15 cellular contexts compared by ENCODE assay signal in the genomic region with DNA sequence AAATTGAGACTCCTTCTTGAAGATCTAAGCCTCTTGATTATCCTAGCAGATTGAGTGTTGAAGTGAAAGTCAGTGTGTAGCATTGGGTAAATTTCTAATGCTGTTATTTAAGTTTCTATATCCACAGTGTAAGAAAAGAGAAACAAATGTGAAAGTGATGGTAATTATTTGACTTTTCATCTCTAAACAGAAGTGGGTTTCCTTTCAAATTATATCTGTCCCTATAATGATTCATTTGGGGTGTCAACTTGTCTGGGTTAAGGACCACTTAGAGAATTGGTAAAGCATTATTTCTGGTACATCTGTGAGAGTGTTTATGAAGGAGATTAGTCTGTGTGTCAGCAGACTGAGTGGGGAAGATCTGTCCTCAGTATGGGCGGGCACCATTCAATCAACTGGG.
DNase-seq lines count a peak whose midpoint lies in the region; ATAC-seq and TF ChIP-seq lines count a peak whose summit lies in the region.
"Had no signal": no experiment of that assay in that cellular context is flagged by ENCODE, and none has a peak within 500 bp of the region (broad histone marks: within the 10 kb centered on the region; RNA-seq: fewer than 3 reads in every experiment).

No MANE protein-coding gene starts in this region.

- no peaks in the 10 kb centered on the region for H3K27me3 ChIP-seq in stomach
- H3K27me3 ChIP-seq: right atrium auricular region, vagina had no signal

- intact Hi-C loops in stomach (cut with DNase I; ENCODE audit: low total_unique reads) = no loop called here

- H3K9me3 ChIP-seq in stomach = no peaks in the 10 kb centered on the region
- H3K9me3 ChIP-seq: right atrium auricular region, vagina had no signal

- no peak for TF ChIP-seq POLR2A in GM18505 (IDR thresholded peaks at IDR 0.05; ENCODE audit: borderline replicate concordance, extremely low read depth, insufficient read depth, insufficient read length)
- TF ChIP-seq POLR2A in stomach (IDR thresholded peaks at IDR 0.05) = no peak

- H3K4me1 ChIP-seq in stomach = no peaks in the 10 kb centered on the region
- H3K4me1 ChIP-seq: vagina had no signal

- TF ChIP-seq EP300 in stomach (IDR thresholded peaks at IDR 0.05) = no peak

- H3K4me3 ChIP-seq in stomach = no peak overlapping the region
- H3K4me3 ChIP-seq: lung, right atrium auricular region, vagina had no signal

- WGBS in stomach, 5 donors = 72 to 93% (median 91%) methylated on average over 1 of the region's 1 CpG

- DNase-seq in activated effector memory CD4-positive, alpha-beta T cell treated with Interleukin-2 at 50 U/mL for 16 hours = no peak
- DNase-seq in AML-193 (lab: John Stamatoyannopoulos, UW) = no peak
- no peak for DNase-seq in stomach
- DNase-seq: DMS79 treated with DMSO at 0.1 percent for 48 hours, GOT3, NCI-H1105 treated with DMSO at 0.1 percent for 48 hours, nephron progenitor cell had no signal

- no peaks in the 10 kb centered on the region for H3K36me3 ChIP-seq in stomach
- H3K36me3 ChIP-seq: right atrium auricular region, vagina had no signal

- no peak for TF ChIP-seq CTCF in stomach (IDR thresholded peaks at IDR 0.05)

- peak; percentile 41 for ATAC-seq in GM18505 (IDR thresholded peaks at IDR 0.05; ENCODE audit: unreplicated experiment)
- ATAC-seq in GM19452 (IDR thresholded peaks at IDR 0.05; ENCODE audit: unreplicated experiment) = peak; percentile 61
- ATAC-seq in HG02798 (IDR thresholded peaks at IDR 0.05; ENCODE audit: poor library complexity, unreplicated experiment) = peak; percentile 46
- peak; percentile 47 for ATAC-seq in HG03571 (IDR thresholded peaks at IDR 0.05; ENCODE audit: unreplicated experiment)
- no peak for ATAC-seq in SK-N-SH treated with all-trans-retinoic acid at 6 μM for 48 hours

- H3K27ac ChIP-seq in stomach = no peak overlapping the region
- H3K27ac ChIP-seq: right atrium auricular region, vagina had no signal

TF ChIP-seq in SK-N-SH treated with all-trans-retinoic acid at 6 μM for 48 hours, 23 proteins besides CTCF, POLR2A, EP300 and RAD21:
- TF ChIP-seq, protein P1, sequence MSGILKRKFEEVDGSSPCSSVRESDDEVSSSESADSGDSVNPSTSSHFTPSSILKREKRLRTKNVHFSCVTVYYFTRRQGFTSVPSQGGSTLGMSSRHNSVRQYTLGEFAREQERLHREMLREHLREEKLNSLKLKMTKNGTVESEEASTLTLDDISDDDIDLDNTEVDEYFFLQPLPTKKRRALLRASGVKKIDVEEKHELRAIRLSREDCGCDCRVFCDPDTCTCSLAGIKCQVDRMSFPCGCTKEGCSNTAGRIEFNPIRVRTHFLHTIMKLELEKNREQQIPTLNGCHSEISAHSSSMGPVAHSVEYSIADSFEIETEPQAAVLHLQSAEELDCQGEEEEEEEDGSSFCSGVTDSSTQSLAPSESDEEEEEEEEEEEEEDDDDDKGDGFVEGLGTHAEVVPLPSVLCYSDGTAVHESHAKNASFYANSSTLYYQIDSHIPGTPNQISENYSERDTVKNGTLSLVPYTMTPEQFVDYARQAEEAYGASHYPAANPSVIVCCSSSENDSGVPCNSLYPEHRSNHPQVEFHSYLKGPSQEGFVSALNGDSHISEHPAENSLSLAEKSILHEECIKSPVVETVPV (CRISPR knock-in tag; IDR thresholded peaks at IDR 0.05) = no peak
- no peak for TF ChIP-seq ZFP3 (CRISPR knock-in tag; IDR thresholded peaks at IDR 0.05)
